ENCODE assay signal across 8 cellular contexts in the genomic region with DNA sequence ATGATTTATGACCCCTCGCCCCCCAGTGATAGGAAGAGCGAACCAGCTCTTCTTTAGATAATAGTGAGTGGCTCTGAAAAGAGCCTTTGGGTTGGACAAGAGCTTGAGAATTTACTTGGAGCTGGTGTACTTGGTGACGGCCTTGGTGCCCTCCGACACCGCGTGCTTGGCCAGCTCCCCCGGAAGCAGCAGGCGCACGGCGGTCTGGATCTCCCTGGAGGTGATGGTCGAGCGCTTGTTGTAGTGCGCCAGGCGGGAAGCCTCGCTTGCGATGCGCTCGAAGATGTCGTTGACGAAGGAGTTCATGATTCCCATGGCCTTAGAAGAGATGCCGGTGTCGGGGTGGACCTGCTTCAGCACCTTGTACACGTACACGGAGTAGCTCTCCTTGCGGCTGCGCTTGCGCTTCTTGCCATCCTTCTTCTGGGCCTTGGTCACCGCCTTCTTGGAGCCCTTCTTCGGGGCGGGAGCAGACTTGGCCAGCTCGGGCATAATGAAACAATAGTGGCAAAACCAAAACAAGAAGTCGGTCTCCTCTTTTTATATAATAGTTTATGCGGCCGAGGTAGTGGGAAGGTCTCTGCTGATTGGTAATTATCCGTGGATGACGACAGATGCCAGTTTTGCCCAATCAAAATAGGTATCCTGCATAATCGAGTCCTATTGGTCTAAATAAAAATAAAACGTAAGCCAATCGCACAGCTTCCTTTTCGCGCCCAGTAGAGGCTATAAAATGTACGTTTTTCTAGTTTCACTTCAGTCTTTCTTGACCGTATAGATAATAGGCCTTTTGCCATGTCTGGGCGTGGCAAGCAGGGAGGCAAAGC.
DNase-seq lines count a peak whose midpoint lies in the region; ATAC-seq and TF ChIP-seq lines count a peak whose summit lies in the region.
"Not testable (repeated sequence)": the region's sequence is repeated elsewhere in the genome, so short reads cannot be mapped to it uniquely, and the experiment has no call there.

No MANE protein-coding gene starts in this region.

- not testable (repeated sequence) for H3K79me2 ChIP-seq in neural cell (replicated peaks; ENCODE audit: insufficient read depth, low read length)

- peak overlapping the region; percentile 64 for H3K9ac ChIP-seq in neural cell (ENCODE audit: low read length)

- not testable (repeated sequence) for H3K9me3 Mint-ChIP-seq in activated naive CD4-positive, alpha-beta T cell treated with anti-CD3 and anti-CD28 coated beads, Interleukin-2, amount 10 ng/mL, durations not matched to agents 7 days and 5 days

- H3K4me1 Mint-ChIP-seq in activated naive CD4-positive, alpha-beta T cell treated with anti-CD3 and anti-CD28 coated beads, Interleukin-2, amount 10 ng/mL, durations not matched to agents 7 days and 5 days = peaks cover 49% of the 10 kb centered on the region

- intact Hi-C loops in tibial artery (cut with DNase I; ENCODE audit: low total_unique reads) = not testable (repeated sequence)

- peak; percentile 30 for TF ChIP-seq EP300 in neural cell (conservative IDR thresholded peaks at IDR 0.05; ENCODE audit: poor library complexity, severe bottlenecking)

- ATAC-seq in HG02588 (IDR thresholded peaks at IDR 0.05; ENCODE audit: unreplicated experiment) (peak; percentile 61), foreskin keratinocyte (peak; percentile 73)

- H3F3A ChIP-seq in neural cell (ENCODE audit: insufficient read depth, low read length, poor library complexity, severe bottlenecking) = not testable (repeated sequence)

- not testable (repeated sequence) for H3K36me3 ChIP-seq in SJSA1; neural cell (ENCODE audit: insufficient read depth, low read length); tibial artery

- H3K4me1 ChIP-seq in SJSA1 (replicated peaks) (peaks cover 29% of the 10 kb centered on the region), tibial artery (peaks cover 0 to 24% (median 12%) of the 10 kb centered on the region in 4 donors)
- H3K4me1 ChIP-seq in foreskin keratinocyte = not testable (repeated sequence)

- peak overlapping the region; percentile 90 for H3K4me3 Mint-ChIP-seq in activated naive CD4-positive, alpha-beta T cell treated with anti-CD3 and anti-CD28 coated beads, Interleukin-2, amount 10 ng/mL, durations not matched to agents 7 days and 5 days

- not testable (repeated sequence) for TF ChIP-seq RAD21 in neural cell (conservative IDR thresholded peaks at IDR 0.05)

- POLR2A ChIA-PET in GM10248 (lab: Yijun Ruan, JAX) = interaction anchor here (0.8 to 6.3 kb wide), 14 partner anchors 12 to 1786 kb away, joined by 3 to 195 read pairs (median 6); a partner anchor contains a TSS

- peak overlapping the region; percentile 51 for H2AFZ ChIP-seq in neural cell (ENCODE audit: low read depth, low read length)

- H3K27me3 Mint-ChIP-seq in activated naive CD4-positive, alpha-beta T cell treated with anti-CD3 and anti-CD28 coated beads, Interleukin-2, amount 10 ng/mL, durations not matched to agents 7 days and 5 days = not testable (repeated sequence)

- CTCF ChIA-PET in GM10248 (lab: Yijun Ruan, JAX) = interaction anchor here (0.7 to 10.2 kb wide), 15 partner anchors 11 to 1212 kb away, joined by 3 to 101 read pairs (median 4); a partner anchor contains a TSS
- CTCF ChIA-PET in activated naive CD4-positive, alpha-beta T cell treated with anti-CD3 and anti-CD28 coated beads, Interleukin-2, amount 10 ng/mL, durations not matched to agents 7 days and 5 days (lab: Charles Lee) = interaction anchor here (0.7 to 2.1 kb wide), 4 partner anchors 11 to 675 kb away, joined by 3 to 8 read pairs (median 6); no protein-coding TSS in a partner anchor

- H3K27me3 ChIP-seq in SJSA1 (replicated peaks); foreskin keratinocyte; neural cell (ENCODE audit: insufficient read depth, low read depth, low read length); tibial artery: not testable (repeated sequence)

- not testable (repeated sequence) for H4K20me1 ChIP-seq in neural cell (ENCODE audit: insufficient read depth)

- H3K27ac Mint-ChIP-seq in activated naive CD4-positive, alpha-beta T cell treated with anti-CD3 and anti-CD28 coated beads, Interleukin-2, amount 10 ng/mL, durations not matched to agents 7 days and 5 days = peak overlapping the region; percentile 100

- H3K9me3 ChIP-seq in SJSA1 (replicated peaks); neural cell (ENCODE audit: low read length); tibial artery: not testable (repeated sequence)

- H3K9me2 ChIP-seq in neural cell (ENCODE audit: insufficient read depth, low read length) = not testable (repeated sequence)

- TF ChIP-seq CTCF in GM10248 (IDR thresholded peaks at IDR 0.05; ENCODE audit: control extremely low read depth, extremely low read depth, low read depth, missing control alignments); foreskin keratinocyte (conservative IDR thresholded peaks at IDR 0.05); neural cell (IDR thresholded peaks at IDR 0.05; ENCODE audit: poor library complexity, severe bottlenecking); tibial artery (IDR thresholded peaks at IDR 0.05): not testable (repeated sequence)

- H3K4me3 ChIP-seq in SJSA1 (peak overlapping the region; percentile 51), neural cell (ENCODE audit: low read length) (peak overlapping the region; percentile 71), tibial artery (peak overlapping the region; percentile 59 to 72)

- H3K36me3 Mint-ChIP-seq in activated naive CD4-positive, alpha-beta T cell treated with anti-CD3 and anti-CD28 coated beads, Interleukin-2, amount 10 ng/mL, durations not matched to agents 7 days and 5 days = not testable (repeated sequence)

- DNase-seq in GM10248 (ENCODE audit: extremely low spot score) = peak; percentile 87
- DNase-seq in MV-4-11 (lab: John Stamatoyannopoulos, UW) = peak; percentile 99
- DNase-seq in SJSA1 (ENCODE audit: low read depth in 1 of 2, low spot score in 2 of 2) = peak; percentile 84 to 97
- DNase-seq in activated naive CD4-positive, alpha-beta T cell treated with anti-CD3 and anti-CD28 coated beads, Interleukin-2, amount 10 ng/mL, durations not matched to agents 7 days and 5 days = peak; percentile 83
- peak; percentile 90 to 97 for DNase-seq in foreskin keratinocyte
- peak; percentile 78 to 83 for DNase-seq in tibial artery

- H3K27ac ChIP-seq in SJSA1 (peak overlapping the region; percentile 61), foreskin keratinocyte (peak overlapping the region; percentile 80), neural cell (ENCODE audit: low read length) (peak overlapping the region; percentile 82), tibial artery (peak overlapping the region; percentile 80 to 85)

- H3K4me2 ChIP-seq in neural cell (ENCODE audit: low read length) = peak overlapping the region; percentile 79

TF ChIP-seq in neural cell, 6 proteins besides CTCF, POLR2A, EP300 and RAD21:
- TF ChIP-seq MXI1 (conservative IDR thresholded peaks at IDR 0.05; ENCODE audit: poor library complexity, severe bottlenecking) (peak; percentile 60), POLR2AphosphoS5 (IDR thresholded peaks at IDR 0.05) (peak; percentile 58)

Comparison
In these comparisons a context has a peak if more than half of its experiments do, and no peak if none do; other contexts are left out.
1. Peak in every context shown above with its lines: DNase-seq, ATAC-seq, H3K4me3 ChIP-seq and H3K27ac ChIP-seq.